ENCODE assay signal across 1 cellular context in genomic region chr7:102412548-102412947, GRCh38.
TF ChIP-seq lines count a peak whose summit lies in the region.

No MANE protein-coding gene starts in this region.

TF ChIP-seq in HepG2, 621 proteins besides CTCF, POLR2A, EP300 and RAD21:
- TF ChIP-seq ETS1 (CRISPR knock-in tag; IDR thresholded peaks at IDR 0.05), result no peak
- 0 out of 2 replicates have a peak, but pooled peaks have one; percentile 7 for TF ChIP-seq SMC3 (IDR thresholded peaks at IDR 0.05; ENCODE audit: low read length)
- TF ChIP-seq ZBTB33 (CRISPR knock-in tag; IDR thresholded peaks at IDR 0.05), result peak; percentile 91
